ENCODE assay signal across 34 cellular contexts in the genomic region with DNA sequence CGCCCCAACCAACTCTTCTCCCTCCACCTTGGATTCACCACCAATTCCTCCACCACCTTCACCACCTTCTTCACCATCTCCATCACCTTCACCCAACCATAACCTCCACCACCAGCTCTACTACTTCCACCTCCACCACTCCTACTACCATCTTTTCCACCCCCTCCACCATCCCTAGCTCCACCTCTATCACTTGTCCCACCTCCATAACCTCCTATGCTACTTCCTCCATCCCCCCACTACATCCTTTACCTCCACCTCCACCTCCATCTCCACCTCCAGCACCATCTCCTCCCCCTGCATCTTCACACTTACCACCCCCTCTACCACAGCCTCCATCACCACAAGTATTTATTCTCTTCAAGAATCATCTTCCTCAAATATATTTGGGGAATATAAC.
"Had no signal": no experiment of that assay in that cellular context is flagged by ENCODE, and none has a peak within 500 bp of the region (broad histone marks: within the 10 kb centered on the region; RNA-seq: fewer than 3 reads in every experiment).

No MANE protein-coding gene starts in this region.

- H3K4me1 Mint-ChIP-seq: activated B cell treated with CpG ODN at 0.5 μM for 24 hours; activated naive CD4-positive, alpha-beta T cell treated with anti-CD3 and anti-CD28 coated beads, Interleukin-2, amount 10 ng/mL, durations not matched to agents 7 days and 5 days; activated naive CD8-positive, alpha-beta T cell treated with anti-CD3 and anti-CD28 coated beads, Interleukin-2, amount 10 ng/mL, durations not matched to agents 7 days and 5 days; central memory CD8-positive, alpha-beta T cell had no signal

- H3K36me3 Mint-ChIP-seq: activated CD4-positive, alpha-beta memory T cell treated with anti-CD3 and anti-CD28 coated beads for 36 hours; activated naive CD4-positive, alpha-beta T cell treated with anti-CD3 and anti-CD28 coated beads, Interleukin-2, amount 10 ng/mL, durations not matched to agents 7 days and 5 days; activated naive CD8-positive, alpha-beta T cell; brain; T-cell had no signal

- H3K27ac ChIP-seq: ascending aorta, cardiac muscle cell, VCaP had no signal

- H3K27me3 ChIP-seq: ascending aorta, cardiac muscle cell had no signal

- H3K9me3 Mint-ChIP-seq: activated B cell treated with CpG ODN at 0.5 μM for 24 hours; activated CD8-positive, alpha-beta T cell treated with anti-CD3 and anti-CD28 coated beads for 36 hours had no signal

- H3K27ac Mint-ChIP-seq: activated B cell treated with CpG ODN at 0.5 μM for 24 hours; activated CD4-positive, alpha-beta memory T cell treated with anti-CD3 and anti-CD28 coated beads for 36 hours; activated CD4-positive, alpha-beta T cell treated with anti-CD3 and anti-CD28 coated beads, Interleukin-2, amount 10 ng/mL, durations not matched to agents 7 days and 5 days; activated CD8-positive, alpha-beta T cell treated with anti-CD3 and anti-CD28 coated beads for 36 hours; activated naive CD4-positive, alpha-beta T cell treated with anti-CD3 and anti-CD28 coated beads, Interleukin-2, amount 10 ng/mL, durations not matched to agents 7 days and 5 days; activated naive CD4-positive, alpha-beta T cell treated with anti-CD3 and anti-CD28 coated beads, Interleukin-2, amount 50 U/mL, for 24 hours; activated naive CD8-positive, alpha-beta T cell; activated naive CD8-positive, alpha-beta T cell treated with anti-CD3 and anti-CD28 coated beads, Interleukin-2, amount 10 ng/mL, durations not matched to agents 7 days and 5 days; activated naive CD8-positive, alpha-beta T cell treated with anti-CD3 and anti-CD28 coated beads, Interleukin-2, amount 50 U/mL, for 24 hours; brain; T-cell; T-helper 2 cell treated with Interferon-gamma antibody and Interleukin-4, amounts not matched to agents 5 μg/mL and 100 μg/mL, for 36 hours had no signal

- H3K9me3 ChIP-seq: ascending aorta had no signal

- H3K36me3 ChIP-seq: ascending aorta, cardiac muscle cell had no signal

- H3K4me3 Mint-ChIP-seq: activated B cell treated with CpG ODN at 0.5 μM for 24 hours; activated CD4-positive, alpha-beta memory T cell treated with anti-CD3 and anti-CD28 coated beads for 36 hours; activated CD4-positive, alpha-beta T cell treated with anti-CD3 and anti-CD28 coated beads, Interleukin-2, amount 10 ng/mL, durations not matched to agents 7 days and 5 days; activated CD8-positive, alpha-beta T cell treated with anti-CD3 and anti-CD28 coated beads for 36 hours; activated naive CD4-positive, alpha-beta T cell treated with anti-CD3 and anti-CD28 coated beads, Interleukin-2, amount 10 ng/mL, durations not matched to agents 7 days and 5 days; activated naive CD4-positive, alpha-beta T cell treated with anti-CD3 and anti-CD28 coated beads, Interleukin-2, amount 50 U/mL, for 24 hours; activated naive CD8-positive, alpha-beta T cell; activated naive CD8-positive, alpha-beta T cell treated with anti-CD3 and anti-CD28 coated beads, Interleukin-2, amount 10 ng/mL, durations not matched to agents 7 days and 5 days; activated naive CD8-positive, alpha-beta T cell treated with anti-CD3 and anti-CD28 coated beads, Interleukin-2, amount 50 U/mL, for 24 hours; activated T-cell treated with anti-CD3 and anti-CD28 coated beads, Interleukin-2, amount 50 U/mL, for 4 hours; brain; central memory CD8-positive, alpha-beta T cell; T-cell; T-helper 2 cell treated with Interferon-gamma antibody and Interleukin-4, amounts not matched to agents 5 μg/mL and 100 μg/mL, for 36 hours had no signal

- H3K27me3 Mint-ChIP-seq: activated naive CD4-positive, alpha-beta T cell treated with anti-CD3 and anti-CD28 coated beads, Interleukin-2, amount 50 U/mL, for 24 hours; central memory CD8-positive, alpha-beta T cell had no signal

- ATAC-seq: activated CD8-positive, alpha-beta T cell treated with anti-CD3 and anti-CD28 coated beads for 36 hours; activated naive CD8-positive, alpha-beta T cell treated with anti-CD3 and anti-CD28 coated beads, Interleukin-2, amount 50 U/mL, for 24 hours; activated T-cell treated with anti-CD3 and anti-CD28 coated beads, Interleukin-2, amount 50 U/mL, for 4 hours; activated T-helper 17 cell treated with anti-CD3 and anti-CD28 coated beads, Interleukin-2, amount 50 U/mL, for 72 hours; T-cell had no signal

- H3K4me3 ChIP-seq: ascending aorta, cardiac muscle cell had no signal

- H3K4me1 ChIP-seq: ascending aorta had no signal

- DNase-seq: activated B cell treated with CpG ODN at 0.5 μM for 24 hours; activated CD4-positive, alpha-beta memory T cell treated with anti-CD3 and anti-CD28 coated beads for 36 hours; activated CD4-positive, alpha-beta T cell treated with anti-CD3 and anti-CD28 coated beads for 4 hours; activated CD4-positive, alpha-beta T cell treated with anti-CD3 and anti-CD28 coated beads, Interleukin-2, amount 10 ng/mL, durations not matched to agents 7 days and 5 days; activated CD4-positive, CD25-positive, alpha-beta regulatory T cell treated with anti-CD3 and anti-CD28 coated beads, Interleukin-2, amount 50 U/mL, for 72 hours; activated CD8-positive, alpha-beta memory T cell treated with anti-CD3 and anti-CD28 coated beads, Interleukin-2, amount 50 U/mL, for 4 hours; activated CD8-positive, alpha-beta T cell treated with anti-CD3 and anti-CD28 coated beads for 36 hours; activated effector memory CD4-positive, alpha-beta T cell treated with Interleukin-2 at 50 U/mL for 16 hours; activated gamma-delta T cell; activated naive CD4-positive, alpha-beta T cell treated with anti-CD3 and anti-CD28 coated beads, Interleukin-2, amount 10 ng/mL, durations not matched to agents 7 days and 5 days; activated naive CD4-positive, alpha-beta T cell treated with Interleukin-2 at 50 U/mL for 16 hours; activated naive CD8-positive, alpha-beta T cell treated with anti-CD3 and anti-CD28 coated beads, Interleukin-2, amount 10 ng/mL, durations not matched to agents 7 days and 5 days; activated naive CD8-positive, alpha-beta T cell treated with anti-CD3 and anti-CD28 coated beads, Interleukin-2, amount 50 U/mL, for 24 hours; activated T-cell treated with anti-CD3 and anti-CD28 coated beads for 4 hours; activated T-cell treated with anti-CD3 and anti-CD28 coated beads, Interleukin-2, amount 50 U/mL, for 1 hour; activated T-cell treated with anti-CD3 and anti-CD28 coated beads, Interleukin-2, amount 50 U/mL, for 4 hours; amygdala; anterior cingulate cortex; caudate nucleus; cerebellar nuclear complex; T-cell; T-helper 2 cell; T-helper 9 cell had no signal

- FAIRE-seq: bronchial epithelial cell, TTC549 had no signal
